20 cellular contexts compared by ENCODE assay signal in genomic region chr14:77556946-77557345, GRCh38. TPM values are rescaled to one million over a fixed set of nuclear protein-coding genes. Genes with fewer than 3 reads are reported as not detected.
DNase-seq lines count a peak whose midpoint lies in the region; ATAC-seq, FAIRE-seq and TF ChIP-seq lines count a peak whose summit lies in the region.
"Had no signal": no experiment of that assay in that cellular context is flagged by ENCODE, and none has a peak within 500 bp of the region (broad histone marks: within the 10 kb centered on the region; RNA-seq: fewer than 3 reads in every experiment).

No MANE protein-coding gene starts in this region.

- H3K27me3 Mint-ChIP-seq in T-helper 1 cell treated with Interleukin-12 subunit alpha and Interleukin-12 subunit beta and Interleukin-4 antibody, amounts not matched to agents 30 μg/mL and 1 μg/mL, for 36 hours (ENCODE audit: low read depth): no peaks in the 10 kb centered on the region
- no peaks in the 10 kb centered on the region for H3K27me3 Mint-ChIP-seq in activated naive CD8-positive, alpha-beta T cell treated with anti-CD3 and anti-CD28 coated beads for 36 hours
- H3K27me3 Mint-ChIP-seq in nephron progenitor cell (ENCODE audit: low read depth, poor library complexity): no peaks in the 10 kb centered on the region

- H3K27me3 ChIP-seq in small intestine (ENCODE audit: control insufficient read depth in 2 of 2, insufficient read depth in 2 of 2, low read length in 2 of 2): no peaks in the 10 kb centered on the region
- H3K27me3 ChIP-seq: neutrophil, right atrium auricular region had no signal

- peak overlapping the region; percentile 18 for H3K27ac Mint-ChIP-seq in T-helper 1 cell treated with Interleukin-12 subunit alpha and Interleukin-12 subunit beta and Interleukin-4 antibody, amounts not matched to agents 30 μg/mL and 1 μg/mL, for 36 hours
- H3K27ac Mint-ChIP-seq in activated naive CD8-positive, alpha-beta T cell treated with anti-CD3 and anti-CD28 coated beads for 36 hours: peak overlapping the region; percentile 49
- peak overlapping the region; percentile 91 for H3K27ac Mint-ChIP-seq in nephron progenitor cell
- H3K27ac Mint-ChIP-seq: activated T-cell treated with anti-CD3 and anti-CD28 coated beads, Interleukin-2, amount 50 U/mL, for 72 hours; HFFc6 had no signal

- WGBS in small intestine, 3 donors: 67 to 81% (median 74%) methylated on average over 4 of the region's 4 CpGs

- DNase-seq in T-helper 1 cell (no peak), KG1 (lab: John Stamatoyannopoulos, UW) (peak; percentile 82), nephron progenitor cell (no peak), small intestine (no peak), NCI-H2081 treated with DMSO at 0.1 percent for 48 hours (lab: John Stamatoyannopoulos, UW) (no peak)
- no peak for DNase-seq in activated naive CD8-positive, alpha-beta T cell treated with anti-CD3 and anti-CD28 coated beads for 36 hours
- DNase-seq: activated CD4-positive, alpha-beta T cell treated with anti-CD3 and anti-CD28 coated beads, Interleukin-2, amount 50 U/mL, for 4 hours; activated T-cell treated with anti-CD3 and anti-CD28 coated beads, Interleukin-2, amount 50 U/mL, for 72 hours; HFFc6; kidney; mesendoderm; NCI-H2029 treated with DMSO at 0.1 percent for 48 hours; SHP77 treated with DMSO at 0.1 percent for 48 hours; stimulated activated naive CD4-positive, alpha-beta T cell treated with Interleukin-2 at 50 U/mL for 16 hours had no signal

- no peak overlapping the region for H3K4me3 ChIP-seq in small intestine (ENCODE audit: low read depth in 1 of 2, low read length in 2 of 2)
- H3K4me3 ChIP-seq: A549, right atrium auricular region had no signal

- peaks cover 10 to 16% of the 10 kb centered on the region in 2 donors for H3K36me3 ChIP-seq in small intestine (ENCODE audit: control insufficient read depth in 2 of 2, insufficient read depth in 2 of 2, low read length in 2 of 2)

- peaks cover 25% of the 10 kb centered on the region for H3K4me1 Mint-ChIP-seq in T-helper 1 cell treated with Interleukin-12 subunit alpha and Interleukin-12 subunit beta and Interleukin-4 antibody, amounts not matched to agents 30 μg/mL and 1 μg/mL, for 36 hours (ENCODE audit: low read depth)
- peaks cover 19% of the 10 kb centered on the region for H3K4me1 Mint-ChIP-seq in activated naive CD8-positive, alpha-beta T cell treated with anti-CD3 and anti-CD28 coated beads for 36 hours
- peaks cover 9% of the 10 kb centered on the region for H3K4me1 Mint-ChIP-seq in nephron progenitor cell

- no peaks in the 10 kb centered on the region for H3K9me3 ChIP-seq in small intestine (ENCODE audit: control insufficient read depth, low read depth)
- H3K9me3 ChIP-seq: A549, neutrophil, right atrium auricular region had no signal

- no peak for ATAC-seq in HG03095 (IDR thresholded peaks at IDR 0.05; ENCODE audit: unreplicated experiment)
- ATAC-seq: A549; activated T-cell treated with anti-CD3 and anti-CD28 coated beads, Interleukin-2, amount 50 U/mL, for 72 hours had no signal

- H3K9me3 Mint-ChIP-seq in T-helper 1 cell treated with Interleukin-12 subunit alpha and Interleukin-12 subunit beta and Interleukin-4 antibody, amounts not matched to agents 30 μg/mL and 1 μg/mL, for 36 hours: no peaks in the 10 kb centered on the region
- H3K9me3 Mint-ChIP-seq in activated naive CD8-positive, alpha-beta T cell treated with anti-CD3 and anti-CD28 coated beads for 36 hours: no peaks in the 10 kb centered on the region
- H3K9me3 Mint-ChIP-seq in nephron progenitor cell: no peaks in the 10 kb centered on the region
- H3K9me3 Mint-ChIP-seq: activated T-cell treated with anti-CD3 and anti-CD28 coated beads, Interleukin-2, amount 50 U/mL, for 72 hours; HFFc6 had no signal

- H3K4me3 Mint-ChIP-seq in T-helper 1 cell treated with Interleukin-12 subunit alpha and Interleukin-12 subunit beta and Interleukin-4 antibody, amounts not matched to agents 30 μg/mL and 1 μg/mL, for 36 hours: no peak overlapping the region
- no peak overlapping the region for H3K4me3 Mint-ChIP-seq in activated naive CD8-positive, alpha-beta T cell treated with anti-CD3 and anti-CD28 coated beads for 36 hours
- H3K4me3 Mint-ChIP-seq in nephron progenitor cell: no peak overlapping the region
- H3K4me3 Mint-ChIP-seq: HFFc6 had no signal

- H3K27ac ChIP-seq in small intestine (ENCODE audit: low read depth in 1 of 2, low read length in 1 of 2): no peak overlapping the region
- H3K27ac ChIP-seq: A549, neutrophil, right atrium auricular region had no signal

- H3K4me1 ChIP-seq in small intestine (ENCODE audit: control insufficient read depth in 2 of 2, insufficient read depth in 1 of 2, low read depth in 1 of 2, low read length in 1 of 2): no peaks in the 10 kb centered on the region
- H3K4me1 ChIP-seq: A549 had no signal

- no peak for TF ChIP-seq CTCF in nephron progenitor cell (IDR thresholded peaks at IDR 0.05)

- peaks cover 45% of the 10 kb centered on the region for H3K36me3 Mint-ChIP-seq in T-helper 1 cell treated with Interleukin-12 subunit alpha and Interleukin-12 subunit beta and Interleukin-4 antibody, amounts not matched to agents 30 μg/mL and 1 μg/mL, for 36 hours (ENCODE audit: low read depth)
- peaks cover 28% of the 10 kb centered on the region for H3K36me3 Mint-ChIP-seq in activated naive CD8-positive, alpha-beta T cell treated with anti-CD3 and anti-CD28 coated beads for 36 hours
- H3K36me3 Mint-ChIP-seq in nephron progenitor cell (ENCODE audit: low read depth): peaks cover 67% of the 10 kb centered on the region

- FAIRE-seq in small intestine (lab: Jason Lieb, UNC): no peak
- FAIRE-seq: A549, endometrium, kidney had no signal

RNA-seq across cellular contexts. Expression of gene ISM2, which starts 58.3 kb away (rescaled TPM):
- total RNA-seq in activated naive CD8-positive, alpha-beta T cell treated with anti-CD3 and anti-CD28 coated beads for 36 hours: under 1 TPM; 0.29 to 0.44 TPM
- under 1 TPM in 1 of 3 donors, not detected in 2; 0.01 TPM for polyA plus RNA-seq in small intestine
- total RNA-seq: activated T-cell treated with anti-CD3 and anti-CD28 coated beads, Interleukin-2, amount 50 U/mL, for 72 hours had no signal

RNA-seq across cellular contexts. Expression of gene SPTLC2, which starts 59.5 kb away (rescaled TPM):
- total RNA-seq in activated naive CD8-positive, alpha-beta T cell treated with anti-CD3 and anti-CD28 coated beads for 36 hours: 10 to 100 TPM; 30.7 to 36.2 TPM
- polyA plus RNA-seq in small intestine: 10 to 100 TPM in 1 of 3 donors, 1 to 10 TPM in 2; 5.9 to 27.5 (median 6.7) TPM

Comparison
In these comparisons a context has a peak if more than half of its experiments do, and no peak if none do; other contexts are left out.
1. H3K27ac Mint-ChIP-seq: peak in every context shown above with its lines; median percentile 91 in nephron progenitor cell; 49 in activated naive CD8-positive, alpha-beta T cell treated with anti-CD3 and anti-CD28 coated beads for 36 hours; 18 in T-helper 1 cell treated with Interleukin-12 subunit alpha and Interleukin-12 subunit beta and Interleukin-4 antibody, amounts not matched to agents 30 μg/mL and 1 μg/mL, for 36 hours.